Comparison of ENCODE assay signal across 1 cellular context in the genomic region with DNA sequence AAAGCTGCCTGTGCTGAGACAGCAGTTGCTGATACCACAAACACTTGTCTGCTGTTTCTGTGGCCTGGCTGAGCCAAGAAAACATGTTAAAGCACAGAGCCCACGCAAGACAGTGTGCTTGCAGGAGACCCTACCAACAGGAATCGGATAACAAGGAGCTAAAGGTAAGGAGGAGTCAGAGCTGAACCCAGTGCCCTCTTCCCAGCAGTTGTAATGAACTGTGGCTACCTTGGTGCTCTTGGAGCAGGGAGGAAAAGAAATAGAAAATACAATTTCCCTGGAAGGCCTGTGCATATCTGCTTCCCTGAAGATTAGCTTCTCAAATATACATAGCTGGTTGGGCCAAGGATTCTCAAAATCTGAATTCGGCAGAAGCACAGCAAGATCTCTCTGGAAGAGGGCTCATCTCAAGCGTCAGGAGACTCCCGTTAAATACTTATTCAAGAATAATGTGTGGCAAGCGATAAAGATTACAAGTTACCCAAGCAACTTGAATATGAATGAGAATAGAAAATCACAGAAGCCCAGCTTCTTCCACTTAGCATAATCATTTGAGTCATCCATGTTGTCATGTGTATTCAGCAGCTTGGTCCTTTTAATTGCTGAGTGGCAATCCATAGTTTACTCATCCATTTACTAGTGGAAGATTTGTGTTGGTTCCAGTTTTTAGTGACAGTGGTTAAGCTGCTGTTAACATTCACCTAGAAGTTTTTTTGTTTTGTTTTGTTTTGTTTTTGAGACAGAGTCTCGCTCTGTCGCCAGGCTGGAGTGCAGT.
TF ChIP-seq lines count a peak whose summit lies in the region.

No MANE protein-coding gene starts in this region.

TF ChIP-seq in SK-N-SH treated with all-trans-retinoic acid at 6 μM for 48 hours, 23 proteins besides CTCF, POLR2A, EP300 and RAD21 (continued from another document):
- TF ChIP-seq, protein P1, sequence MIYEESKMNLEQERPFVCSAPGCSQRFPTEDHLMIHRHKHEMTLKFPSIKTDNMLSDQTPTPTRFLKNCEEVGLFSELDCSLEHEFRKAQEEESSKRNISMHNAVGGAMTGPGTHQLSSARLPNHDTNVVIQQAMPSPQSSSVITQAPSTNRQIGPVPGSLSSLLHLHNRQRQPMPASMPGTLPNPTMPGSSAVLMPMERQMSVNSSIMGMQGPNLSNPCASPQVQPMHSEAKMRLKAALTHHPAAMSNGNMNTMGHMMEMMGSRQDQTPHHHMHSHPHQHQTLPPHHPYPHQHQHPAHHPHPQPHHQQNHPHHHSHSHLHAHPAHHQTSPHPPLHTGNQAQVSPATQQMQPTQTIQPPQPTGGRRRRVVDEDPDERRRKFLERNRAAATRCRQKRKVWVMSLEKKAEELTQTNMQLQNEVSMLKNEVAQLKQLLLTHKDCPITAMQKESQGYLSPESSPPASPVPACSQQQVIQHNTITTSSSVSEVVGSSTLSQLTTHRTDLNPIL (CRISPR knock-in tag; IDR thresholded peaks at IDR 0.05; ENCODE audit: low read depth): no peak
- TF ChIP-seq, protein P2, sequence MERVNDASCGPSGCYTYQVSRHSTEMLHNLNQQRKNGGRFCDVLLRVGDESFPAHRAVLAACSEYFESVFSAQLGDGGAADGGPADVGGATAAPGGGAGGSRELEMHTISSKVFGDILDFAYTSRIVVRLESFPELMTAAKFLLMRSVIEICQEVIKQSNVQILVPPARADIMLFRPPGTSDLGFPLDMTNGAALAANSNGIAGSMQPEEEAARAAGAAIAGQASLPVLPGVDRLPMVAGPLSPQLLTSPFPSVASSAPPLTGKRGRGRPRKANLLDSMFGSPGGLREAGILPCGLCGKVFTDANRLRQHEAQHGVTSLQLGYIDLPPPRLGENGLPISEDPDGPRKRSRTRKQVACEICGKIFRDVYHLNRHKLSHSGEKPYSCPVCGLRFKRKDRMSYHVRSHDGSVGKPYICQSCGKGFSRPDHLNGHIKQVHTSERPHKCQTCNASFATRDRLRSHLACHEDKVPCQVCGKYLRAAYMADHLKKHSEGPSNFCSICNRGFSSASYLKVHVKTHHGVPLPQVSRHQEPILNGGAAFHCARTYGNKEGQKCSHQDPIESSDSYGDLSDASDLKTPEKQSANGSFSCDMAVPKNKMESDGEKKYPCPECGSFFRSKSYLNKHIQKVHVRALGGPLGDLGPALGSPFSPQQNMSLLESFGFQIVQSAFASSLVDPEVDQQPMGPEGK (CRISPR knock-in tag; IDR thresholded peaks at IDR 0.05; ENCODE audit: borderline replicate concordance): no peak
- TF ChIP-seq SNAI2 (CRISPR knock-in tag; IDR thresholded peaks at IDR 0.05) (no peak), ZC3H10 (CRISPR knock-in tag; IDR thresholded peaks at IDR 0.05) (no peak), BACH2 (CRISPR knock-in tag; IDR thresholded peaks at IDR 0.05; ENCODE audit: borderline replicate concordance) (no peak), ZFP30 (CRISPR knock-in tag; IDR thresholded peaks at IDR 0.05) (no peak)
TF ChIP-seq in SK-N-SH treated with all-trans-retinoic acid at 6 μM for 48 hours: peak in this region for 0.
